In genomic region chr7:157358041-157358752, GRCh38 we compare ENCODE assay signal across 1 cellular context.
TF ChIP-seq lines count a peak whose summit lies in the region.

No MANE protein-coding gene starts in this region.

TF ChIP-seq in GM23338, 12 proteins besides CTCF, POLR2A, EP300 and RAD21 (continued from another document):
- TF ChIP-seq, protein P1, sequence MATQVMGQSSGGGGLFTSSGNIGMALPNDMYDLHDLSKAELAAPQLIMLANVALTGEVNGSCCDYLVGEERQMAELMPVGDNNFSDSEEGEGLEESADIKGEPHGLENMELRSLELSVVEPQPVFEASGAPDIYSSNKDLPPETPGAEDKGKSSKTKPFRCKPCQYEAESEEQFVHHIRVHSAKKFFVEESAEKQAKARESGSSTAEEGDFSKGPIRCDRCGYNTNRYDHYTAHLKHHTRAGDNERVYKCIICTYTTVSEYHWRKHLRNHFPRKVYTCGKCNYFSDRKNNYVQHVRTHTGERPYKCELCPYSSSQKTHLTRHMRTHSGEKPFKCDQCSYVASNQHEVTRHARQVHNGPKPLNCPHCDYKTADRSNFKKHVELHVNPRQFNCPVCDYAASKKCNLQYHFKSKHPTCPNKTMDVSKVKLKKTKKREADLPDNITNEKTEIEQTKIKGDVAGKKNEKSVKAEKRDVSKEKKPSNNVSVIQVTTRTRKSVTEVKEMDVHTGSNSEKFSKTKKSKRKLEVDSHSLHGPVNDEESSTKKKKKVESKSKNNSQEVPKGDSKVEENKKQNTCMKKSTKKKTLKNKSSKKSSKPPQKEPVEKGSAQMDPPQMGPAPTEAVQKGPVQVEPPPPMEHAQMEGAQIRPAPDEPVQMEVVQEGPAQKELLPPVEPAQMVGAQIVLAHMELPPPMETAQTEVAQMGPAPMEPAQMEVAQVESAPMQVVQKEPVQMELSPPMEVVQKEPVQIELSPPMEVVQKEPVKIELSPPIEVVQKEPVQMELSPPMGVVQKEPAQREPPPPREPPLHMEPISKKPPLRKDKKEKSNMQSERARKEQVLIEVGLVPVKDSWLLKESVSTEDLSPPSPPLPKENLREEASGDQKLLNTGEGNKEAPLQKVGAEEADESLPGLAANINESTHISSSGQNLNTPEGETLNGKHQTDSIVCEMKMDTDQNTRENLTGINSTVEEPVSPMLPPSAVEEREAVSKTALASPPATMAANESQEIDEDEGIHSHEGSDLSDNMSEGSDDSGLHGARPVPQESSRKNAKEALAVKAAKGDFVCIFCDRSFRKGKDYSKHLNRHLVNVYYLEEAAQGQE (IDR thresholded peaks at IDR 0.05; ENCODE audit: unreplicated experiment) = no peak
- TF ChIP-seq POLR2AphosphoS5 (IDR thresholded peaks at IDR 0.05; ENCODE audit: low read depth) = no peak
- TF ChIP-seq, protein P2, sequence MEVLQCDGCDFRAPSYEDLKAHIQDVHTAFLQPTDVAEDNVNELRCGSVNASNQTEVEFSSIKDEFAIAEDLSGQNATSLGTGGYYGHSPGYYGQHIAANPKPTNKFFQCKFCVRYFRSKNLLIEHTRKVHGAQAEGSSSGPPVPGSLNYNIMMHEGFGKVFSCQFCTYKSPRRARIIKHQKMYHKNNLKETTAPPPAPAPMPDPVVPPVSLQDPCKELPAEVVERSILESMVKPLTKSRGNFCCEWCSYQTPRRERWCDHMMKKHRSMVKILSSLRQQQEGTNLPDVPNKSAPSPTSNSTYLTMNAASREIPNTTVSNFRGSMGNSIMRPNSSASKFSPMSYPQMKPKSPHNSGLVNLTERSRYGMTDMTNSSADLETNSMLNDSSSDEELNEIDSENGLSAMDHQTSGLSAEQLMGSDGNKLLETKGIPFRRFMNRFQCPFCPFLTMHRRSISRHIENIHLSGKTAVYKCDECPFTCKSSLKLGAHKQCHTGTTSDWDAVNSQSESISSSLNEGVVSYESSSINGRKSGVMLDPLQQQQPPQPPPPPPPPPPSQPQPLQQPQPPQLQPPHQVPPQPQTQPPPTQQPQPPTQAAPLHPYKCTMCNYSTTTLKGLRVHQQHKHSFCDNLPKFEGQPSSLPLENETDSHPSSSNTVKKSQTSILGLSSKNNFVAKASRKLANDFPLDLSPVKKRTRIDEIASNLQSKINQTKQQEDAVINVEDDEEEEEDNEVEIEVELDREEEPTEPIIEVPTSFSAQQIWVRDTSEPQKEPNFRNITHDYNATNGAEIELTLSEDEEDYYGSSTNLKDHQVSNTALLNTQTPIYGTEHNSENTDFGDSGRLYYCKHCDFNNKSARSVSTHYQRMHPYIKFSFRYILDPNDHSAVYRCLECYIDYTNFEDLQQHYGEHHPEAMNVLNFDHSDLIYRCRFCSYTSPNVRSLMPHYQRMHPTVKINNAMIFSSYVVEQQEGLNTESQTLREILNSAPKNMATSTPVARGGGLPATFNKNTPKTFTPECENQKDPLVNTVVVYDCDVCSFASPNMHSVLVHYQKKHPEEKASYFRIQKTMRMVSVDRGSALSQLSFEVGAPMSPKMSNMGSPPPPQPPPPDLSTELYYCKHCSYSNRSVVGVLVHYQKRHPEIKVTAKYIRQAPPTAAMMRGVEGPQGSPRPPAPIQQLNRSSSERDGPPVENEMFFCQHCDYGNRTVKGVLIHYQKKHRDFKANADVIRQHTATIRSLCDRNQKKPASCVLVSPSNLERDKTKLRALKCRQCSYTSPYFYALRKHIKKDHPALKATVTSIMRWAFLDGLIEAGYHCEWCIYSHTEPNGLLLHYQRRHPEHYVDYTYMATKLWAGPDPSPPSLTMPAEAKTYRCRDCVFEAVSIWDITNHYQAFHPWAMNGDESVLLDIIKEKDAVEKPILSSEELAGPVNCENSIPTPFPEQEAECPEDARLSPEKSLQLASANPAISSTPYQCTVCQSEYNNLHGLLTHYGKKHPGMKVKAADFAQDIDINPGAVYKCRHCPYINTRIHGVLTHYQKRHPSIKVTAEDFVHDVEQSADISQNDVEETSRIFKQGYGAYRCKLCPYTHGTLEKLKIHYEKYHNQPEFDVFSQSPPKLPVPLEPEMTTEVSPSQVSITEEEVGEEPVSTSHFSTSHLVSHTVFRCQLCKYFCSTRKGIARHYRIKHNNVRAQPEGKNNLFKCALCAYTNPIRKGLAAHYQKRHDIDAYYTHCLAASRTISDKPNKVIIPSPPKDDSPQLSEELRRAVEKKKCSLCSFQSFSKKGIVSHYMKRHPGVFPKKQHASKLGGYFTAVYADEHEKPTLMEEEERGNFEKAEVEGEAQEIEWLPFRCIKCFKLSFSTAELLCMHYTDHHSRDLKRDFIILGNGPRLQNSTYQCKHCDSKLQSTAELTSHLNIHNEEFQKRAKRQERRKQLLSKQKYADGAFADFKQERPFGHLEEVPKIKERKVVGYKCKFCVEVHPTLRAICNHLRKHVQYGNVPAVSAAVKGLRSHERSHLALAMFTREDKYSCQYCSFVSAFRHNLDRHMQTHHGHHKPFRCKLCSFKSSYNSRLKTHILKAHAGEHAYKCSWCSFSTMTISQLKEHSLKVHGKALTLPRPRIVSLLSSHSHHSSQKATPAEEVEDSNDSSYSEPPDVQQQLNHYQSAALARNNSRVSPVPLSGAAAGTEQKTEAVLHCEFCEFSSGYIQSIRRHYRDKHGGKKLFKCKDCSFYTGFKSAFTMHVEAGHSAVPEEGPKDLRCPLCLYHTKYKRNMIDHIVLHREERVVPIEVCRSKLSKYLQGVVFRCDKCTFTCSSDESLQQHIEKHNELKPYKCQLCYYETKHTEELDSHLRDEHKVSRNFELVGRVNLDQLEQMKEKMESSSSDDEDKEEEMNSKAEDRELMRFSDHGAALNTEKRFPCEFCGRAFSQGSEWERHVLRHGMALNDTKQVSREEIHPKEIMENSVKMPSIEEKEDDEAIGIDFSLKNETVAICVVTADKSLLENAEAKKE (CRISPR knock-in tag; IDR thresholded peaks at IDR 0.05) = no peak
- TF ChIP-seq EZH2 (IDR thresholded peaks at IDR 0.05; ENCODE audit: low read depth, unreplicated experiment) = no peak
- TF ChIP-seq EZH2phosphoT487 (IDR thresholded peaks at IDR 0.05; ENCODE audit: unreplicated experiment) = no peak
